ENCODE assay signal across 9 cellular contexts in genomic region chr19:40598918-40599307, GRCh38. TPM values are rescaled to one million over a fixed set of nuclear protein-coding genes. Genes with fewer than 3 reads are reported as not detected.
DNase-seq lines count a peak whose midpoint lies in the region; ATAC-seq, FAIRE-seq and TF ChIP-seq lines count a peak whose summit lies in the region.
"Had no signal": no experiment of that assay in that cellular context is flagged by ENCODE, and none has a peak within 500 bp of the region (broad histone marks: within the 10 kb centered on the region; RNA-seq: fewer than 3 reads in every experiment).

No MANE protein-coding gene starts in this region.

- no peak overlapping the region for H3K27ac Mint-ChIP-seq in natural killer cell
- H3K27ac Mint-ChIP-seq in natural killer cell treated with Interleukin-12 subunit alpha and Interleukin-12 subunit beta and Interleukin-15 and Interleukin-18, amount 100 ng/mL, for 72 hours = no peak overlapping the region
- H3K27ac Mint-ChIP-seq: memory B cell had no signal

- H3K36me3 ChIP-seq in SK-N-MC (ENCODE audit: insufficient read depth, low read length) = no peaks in the 10 kb centered on the region
- no peaks in the 10 kb centered on the region for H3K36me3 ChIP-seq in keratinocyte (ENCODE audit: control insufficient read depth in 2 of 2, extremely low read depth in 1 of 2, insufficient read depth in 2 of 2, low read length in 2 of 2)

- peak overlapping the region; percentile 73 for H3K4me2 ChIP-seq in keratinocyte (ENCODE audit: control insufficient read depth, extremely low read depth, insufficient read depth, low read depth, low read length)

- no peaks in the 10 kb centered on the region for H3K36me3 Mint-ChIP-seq in natural killer cell
- no peaks in the 10 kb centered on the region for H3K36me3 Mint-ChIP-seq in natural killer cell treated with Interleukin-12 subunit alpha and Interleukin-12 subunit beta and Interleukin-15 and Interleukin-18, amount 100 ng/mL, for 72 hours
- H3K36me3 Mint-ChIP-seq: memory B cell had no signal

- H3K9me1 ChIP-seq in keratinocyte (ENCODE audit: control insufficient read depth, extremely low read depth, insufficient read depth, low read length) = no peaks in the 10 kb centered on the region

- H4K20me1 ChIP-seq in keratinocyte (ENCODE audit: control insufficient read depth, extremely low read depth, insufficient read depth, low read length) = no peaks in the 10 kb centered on the region

- dilution Hi-C loops in keratinocyte (cut with MboI; ENCODE audit: extremely low pct_ligation_motif_present, low sequenced_read_pairs) = no loop called here

- H3K4me1 ChIP-seq in keratinocyte (ENCODE audit: control insufficient read depth, extremely low read depth, insufficient read depth, low read length) = peaks cover 40% of the 10 kb centered on the region

- intact Hi-C loops in natural killer cell (cut with micrococcal nuclease) = loop anchor here (1.0 to 5.0 kb wide), 3 partner anchors 47 to 177 kb away; no protein-coding TSS in a partner anchor

- peaks cover 26 to 58% of the 10 kb centered on the region in 2 donors for H3K4me1 Mint-ChIP-seq in natural killer cell
- H3K4me1 Mint-ChIP-seq in natural killer cell treated with Interleukin-12 subunit alpha and Interleukin-12 subunit beta and Interleukin-15 and Interleukin-18, amount 100 ng/mL, for 72 hours (ENCODE audit: low read depth in 2 of 2) = peaks cover 31 to 37% of the 10 kb centered on the region in 2 donors

- no peak for ATAC-seq in natural killer cell
- no peak for ATAC-seq in natural killer cell treated with Interleukin-12 subunit alpha and Interleukin-12 subunit beta and Interleukin-15 and Interleukin-18, amount 100 ng/mL, for 72 hours
- ATAC-seq in GM21528 (IDR thresholded peaks at IDR 0.05; ENCODE audit: low FRiP score, unreplicated experiment) = no peak
- ATAC-seq in HG02678 (IDR thresholded peaks at IDR 0.05; ENCODE audit: unreplicated experiment) = no peak

- H2AFZ ChIP-seq in keratinocyte (ENCODE audit: control insufficient read depth, low read length) = no peak overlapping the region

- H3K9ac ChIP-seq in SK-N-MC (ENCODE audit: insufficient read length) = no peak overlapping the region
- H3K9ac ChIP-seq in keratinocyte (ENCODE audit: control insufficient read depth, extremely low read depth, insufficient read depth, low read length) = no peak overlapping the region

- H3K9me3 ChIP-seq in SK-N-MC (ENCODE audit: low read depth, low read length) (no peaks in the 10 kb centered on the region), keratinocyte (ENCODE audit: control insufficient read depth, low read depth, low read length) (no peaks in the 10 kb centered on the region)

- H3K4me3 ChIP-seq in SK-N-MC = peak overlapping the region; percentile 98
- no peak overlapping the region for H3K4me3 ChIP-seq in keratinocyte (ENCODE audit: control insufficient read depth in 2 of 3, extremely low read depth in 1 of 3, insufficient read depth in 2 of 3, low read depth in 1 of 3, low read length in 3 of 3)

- DNase-seq in natural killer cell (no peak), SK-N-MC (ENCODE audit: low read depth, low spot score) (no peak), keratinocyte (ENCODE audit: low read depth, low spot score) (no peak)
- no peak for DNase-seq in natural killer cell treated with Interleukin-12 subunit alpha and Interleukin-12 subunit beta and Interleukin-15 and Interleukin-18, amount 100 ng/mL, for 72 hours (ENCODE audit: low spot score)
- DNase-seq in stimulated activated CD4-positive, alpha-beta T cell treated with anti-CD3 and anti-CD28 coated beads, Interleukin-4, amount 100 ng/mL, for 1 hour = no peak
- DNase-seq in stimulated activated CD4-positive, alpha-beta T cell treated with anti-CD3 and anti-CD28 coated beads, Interleukin-4, amount 100 ng/mL, for 4 hours = no peak

- H3K27me3 ChIP-seq in keratinocyte (ENCODE audit: control insufficient read depth, extremely low read depth, insufficient read depth, low read length) = peaks cover 41% of the 10 kb centered on the region

- H3K27me3 Mint-ChIP-seq in natural killer cell (ENCODE audit: low read depth in 2 of 2) = peaks cover 14 to 51% of the 10 kb centered on the region in 2 donors
- H3K27me3 Mint-ChIP-seq in natural killer cell treated with Interleukin-12 subunit alpha and Interleukin-12 subunit beta and Interleukin-15 and Interleukin-18, amount 100 ng/mL, for 72 hours = peaks cover 22 to 32% of the 10 kb centered on the region in 2 donors

- no peaks in the 10 kb centered on the region for H3K9me3 Mint-ChIP-seq in natural killer cell
- no peaks in the 10 kb centered on the region for H3K9me3 Mint-ChIP-seq in natural killer cell treated with Interleukin-12 subunit alpha and Interleukin-12 subunit beta and Interleukin-15 and Interleukin-18, amount 100 ng/mL, for 72 hours
- H3K9me3 Mint-ChIP-seq: memory B cell had no signal

- H3K79me2 ChIP-seq in keratinocyte (ENCODE audit: control insufficient read depth, insufficient read depth, low read length) = no peaks in the 10 kb centered on the region

- no peak overlapping the region for H3K27ac ChIP-seq in SK-N-MC
- no peak overlapping the region for H3K27ac ChIP-seq in keratinocyte (ENCODE audit: control insufficient read depth, insufficient read depth, low read length)

- FAIRE-seq in keratinocyte (lab: Jason Lieb, UNC) = no peak

- H3K4me3 Mint-ChIP-seq in natural killer cell = no peak overlapping the region
- H3K4me3 Mint-ChIP-seq in natural killer cell treated with Interleukin-12 subunit alpha and Interleukin-12 subunit beta and Interleukin-15 and Interleukin-18, amount 100 ng/mL, for 72 hours = no peak overlapping the region

- TF ChIP-seq CTCF in natural killer cell (IDR thresholded peaks at IDR 0.05) (peak; percentile 29), keratinocyte (optimal IDR thresholded peaks at IDR 0.05 in 1 of 3, IDR thresholded peaks at IDR 0.05 in 1 of 3, conservative IDR thresholded peaks at IDR 0.05 in 1 of 3; ENCODE audit: extremely low read depth in 1 of 3, insufficient read depth in 2 of 3, low read length in 3 of 3) (no peak)

RNA-seq across cellular contexts. Expression of gene LTBP4, which starts 2.3 kb away (rescaled TPM):
- 100 to 1,000 TPM; 153 to 182 (median 157) TPM for total RNA-seq in natural killer cell
- total RNA-seq in natural killer cell treated with Interleukin-12 subunit alpha and Interleukin-12 subunit beta and Interleukin-15 and Interleukin-18, amount 100 ng/mL, for 72 hours = 10 to 100 TPM; 28.1 to 59.0 TPM
- polyA plus RNA-seq in keratinocyte = 25.9 to 48.0 TPM (median 29.6 TPM) in 3 replicates
- 18.4 TPM for polyA plus RNA-seq in keratinocyte (2011; ENCODE audit: low read depth)
- 16.2 and 40.9 TPM in 2 replicates for polyA plus RNA-seq in keratinocyte (2011; cell fraction: cytosol; rRNA removed)
- 171 and 248 TPM in 2 replicates for polyA plus RNA-seq in keratinocyte (2011; cell fraction: nucleus; rRNA removed)
- polyA plus RNA-seq in keratinocyte (2012; ENCODE audit: low replicate concordance) = 67.3 and 104 TPM in 2 replicates
- polyA minus RNA-seq in keratinocyte = 23.7 to 113 TPM (median 33.0 TPM) in 3 replicates
- polyA minus RNA-seq in keratinocyte (2011; cell fraction: cytosol; rRNA and poly(A)+ RNA removed) = 63.9 TPM
- polyA minus RNA-seq in keratinocyte (2011; cell fraction: nucleus; rRNA and poly(A)+ RNA removed) = 56.5 and 60.9 TPM in 2 replicates

RNA-seq across cellular contexts. Expression of gene SHKBP1, which starts 22.2 kb away (rescaled TPM):
- total RNA-seq in natural killer cell = 100 to 1,000 TPM; 209 to 224 (median 209) TPM
- 100 to 1,000 TPM; 131 to 149 TPM for total RNA-seq in natural killer cell treated with Interleukin-12 subunit alpha and Interleukin-12 subunit beta and Interleukin-15 and Interleukin-18, amount 100 ng/mL, for 72 hours
- 20.2 to 41.3 TPM (median 27.2 TPM) in 3 replicates for polyA plus RNA-seq in keratinocyte
- 27.1 TPM for polyA plus RNA-seq in keratinocyte (2011; ENCODE audit: low read depth)
- polyA plus RNA-seq in keratinocyte (2011; cell fraction: cytosol; rRNA removed) = 25.3 and 42.4 TPM in 2 replicates
- polyA plus RNA-seq in keratinocyte (2011; cell fraction: nucleus; rRNA removed) = 36.2 and 53.8 TPM in 2 replicates
- 45.0 and 60.3 TPM in 2 replicates for polyA plus RNA-seq in keratinocyte (2012; ENCODE audit: low replicate concordance)
- 50.2 to 86.6 TPM (median 52.0 TPM) in 3 replicates for polyA minus RNA-seq in keratinocyte
- 144 TPM for polyA minus RNA-seq in keratinocyte (2011; cell fraction: cytosol; rRNA and poly(A)+ RNA removed)
- polyA minus RNA-seq in keratinocyte (2011; cell fraction: nucleus; rRNA and poly(A)+ RNA removed) = 31.9 and 39.0 TPM in 2 replicates
